26 cellular contexts compared by ENCODE assay signal in genomic region chr1:223221686-223222085, GRCh38.
"Had no signal": no experiment of that assay in that cellular context is flagged by ENCODE, and none has a peak within 500 bp of the region (broad histone marks: within the 10 kb centered on the region; RNA-seq: fewer than 3 reads in every experiment).

No MANE protein-coding gene starts in this region.

- H3K9me3 ChIP-seq: thyroid gland, upper lobe of right lung had no signal

- H3K4me1 Mint-ChIP-seq: activated T-helper 17 cell treated with anti-CD3 and anti-CD28 coated beads, Interleukin-2, amount 50 U/mL, for 72 hours; stimulated activated naive B cell treated with anti-CD40 and anti-IgM and Interleukin-4, amounts not matched to agents 10 μg/mL and 1 μg/mL and 100 μg/mL, for 72 hours had no signal

- DNase-seq: activated CD4-positive, alpha-beta T cell treated with anti-CD3 and anti-CD28 coated beads for 36 hours; activated CD4-positive, alpha-beta T cell treated with anti-CD3 and anti-CD28 coated beads, Interleukin-2, amount 50 U/mL, for 4 hours; activated CD4-positive, CD25-positive, alpha-beta regulatory T cell; activated naive CD4-positive, alpha-beta T cell; activated T-cell treated with anti-CD3 and anti-CD28 coated beads, Interleukin-2, amount 50 U/mL, for 4 hours; effector memory CD8-positive, alpha-beta T cell; foreskin fibroblast; hypothalamus; immature natural killer cell; mesendoderm; mucosa of descending colon; stimulated activated CD4-positive, alpha-beta T cell treated with anti-CD3 and anti-CD28 coated beads, Interleukin-1b, Interleukin-23, amount 100 ng/mL, for 48 hours; stimulated activated CD4-positive, alpha-beta T cell treated with anti-CD3 and anti-CD28 coated beads, Interleukin-4, amount 100 ng/mL, for 4 hours; stimulated activated naive B cell treated with anti-CD40 and anti-IgM and Interleukin-4, amounts not matched to agents 10 μg/mL and 1 μg/mL and 100 μg/mL, for 72 hours; stomach; T-helper 1 cell; thyroid gland; upper lobe of right lung had no signal

- H3K4me2 ChIP-seq: smooth muscle cell had no signal

- H3K27ac Mint-ChIP-seq: activated CD4-positive, alpha-beta T cell treated with anti-CD3 and anti-CD28 coated beads for 36 hours; activated naive CD4-positive, alpha-beta T cell treated with anti-CD3 and anti-CD28 coated beads, Interleukin-2, amount 50 U/mL, for 72 hours; activated T-helper 17 cell treated with anti-CD3 and anti-CD28 coated beads, Interleukin-2, amount 50 U/mL, for 72 hours; immature natural killer cell; natural killer cell treated with Interleukin-12 subunit alpha and Interleukin-12 subunit beta and Interleukin-15 and Interleukin-18, amount 100 ng/mL, for 72 hours; progenitor cell of endocrine pancreas; stimulated activated naive B cell treated with anti-CD40 and anti-IgM and Interleukin-4, amounts not matched to agents 10 μg/mL and 1 μg/mL and 100 μg/mL, for 72 hours; T-helper 2 cell treated with Interferon-gamma antibody and Interleukin-4, amounts not matched to agents 5 μg/mL and 100 μg/mL, for 36 hours had no signal

- ATAC-seq: activated CD4-positive, alpha-beta T cell treated with anti-CD3 and anti-CD28 coated beads for 36 hours; activated naive CD4-positive, alpha-beta T cell treated with anti-CD3 and anti-CD28 coated beads, Interleukin-2, amount 50 U/mL, for 72 hours; activated T-cell treated with anti-CD3 and anti-CD28 coated beads, Interleukin-2, amount 50 U/mL, for 4 hours; activated T-helper 17 cell treated with anti-CD3 and anti-CD28 coated beads, Interleukin-2, amount 50 U/mL, for 72 hours; effector memory CD8-positive, alpha-beta T cell; esophagus mucosa; heart left ventricle; mucosa of descending colon; natural killer cell treated with Interleukin-12 subunit alpha and Interleukin-12 subunit beta and Interleukin-15 and Interleukin-18, amount 100 ng/mL, for 72 hours; stimulated activated naive B cell treated with anti-CD40 and anti-IgM and Interleukin-4, amounts not matched to agents 10 μg/mL and 1 μg/mL and 100 μg/mL, for 72 hours; upper lobe of right lung had no signal

- H3K4me3 Mint-ChIP-seq: activated CD4-positive, alpha-beta T cell treated with anti-CD3 and anti-CD28 coated beads for 36 hours; activated T-cell treated with anti-CD3 and anti-CD28 coated beads, Interleukin-2, amount 50 U/mL, for 4 hours; activated T-helper 17 cell treated with anti-CD3 and anti-CD28 coated beads, Interleukin-2, amount 50 U/mL, for 72 hours; effector memory CD8-positive, alpha-beta T cell; immature natural killer cell; natural killer cell treated with Interleukin-12 subunit alpha and Interleukin-12 subunit beta and Interleukin-15 and Interleukin-18, amount 100 ng/mL, for 72 hours; stimulated activated naive B cell treated with anti-CD40 and anti-IgM and Interleukin-4, amounts not matched to agents 10 μg/mL and 1 μg/mL and 100 μg/mL, for 72 hours; T-helper 2 cell treated with Interferon-gamma antibody and Interleukin-4, amounts not matched to agents 5 μg/mL and 100 μg/mL, for 36 hours had no signal

- H3K27me3 ChIP-seq: heart left ventricle, stomach, thyroid gland, upper lobe of right lung had no signal

- H3K4me1 ChIP-seq: heart left ventricle, stomach, thyroid gland, upper lobe of right lung had no signal

- H3K27ac ChIP-seq: stomach, thyroid gland, upper lobe of right lung had no signal

- H3K27me3 Mint-ChIP-seq: activated CD4-positive, alpha-beta T cell treated with anti-CD3 and anti-CD28 coated beads for 36 hours; activated T-helper 17 cell treated with anti-CD3 and anti-CD28 coated beads, Interleukin-2, amount 50 U/mL, for 72 hours had no signal
